Comparison of ENCODE assay signal across 14 cellular contexts in the genomic region with DNA sequence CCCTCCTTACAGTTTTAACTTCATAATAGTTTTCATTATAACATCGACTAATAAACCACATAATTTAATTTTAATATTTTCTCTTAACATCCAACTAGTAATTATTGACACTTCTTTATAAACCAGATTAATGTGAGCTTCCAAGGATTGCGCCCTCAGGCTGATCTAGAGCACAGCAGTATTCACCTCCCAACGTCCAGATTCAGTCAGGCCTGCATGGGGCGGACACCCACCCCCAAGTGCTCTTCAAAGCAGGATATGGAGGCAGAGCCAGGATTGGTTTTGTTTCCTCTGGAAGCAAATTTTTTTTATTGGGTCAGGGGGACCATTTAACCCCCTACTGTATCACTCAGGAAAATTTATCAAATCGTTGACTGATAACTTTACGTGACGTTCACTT.
"Had no signal": no experiment of that assay in that cellular context is flagged by ENCODE, and none has a peak within 500 bp of the region (broad histone marks: within the 10 kb centered on the region; RNA-seq: fewer than 3 reads in every experiment).

No MANE protein-coding gene starts in this region.

- H3K27ac ChIP-seq: coronary artery, neutrophil, right atrium auricular region had no signal

- H3K4me1 Mint-ChIP-seq: naive thymus-derived CD8-positive, alpha-beta T cell had no signal

- H3K9me3 ChIP-seq: heart left ventricle, mucosa of descending colon, neutrophil, right atrium auricular region had no signal

- DNase-seq: effector CD8-positive, alpha-beta T cell; heart left ventricle; hippocampal formation; left colon; mammary epithelial cell; mucosa of descending colon; naive thymus-derived CD8-positive, alpha-beta T cell; small intestine; stimulated activated CD4-positive, alpha-beta T cell treated with anti-CD3 and anti-CD28 coated beads, Interleukin-12 subunit alpha, Interleukin-12 subunit beta, amount 100 ng/mL, for 4 hours; stimulated activated naive CD4-positive, alpha-beta T cell treated with Interleukin-2 at 50 U/mL for 16 hours; trophoblast cell had no signal

- H3K27ac Mint-ChIP-seq: naive thymus-derived CD8-positive, alpha-beta T cell had no signal

- H3K9me3 Mint-ChIP-seq: naive thymus-derived CD8-positive, alpha-beta T cell had no signal

- H3K27me3 ChIP-seq: heart left ventricle, neutrophil, right atrium auricular region had no signal

- H3K4me3 Mint-ChIP-seq: naive thymus-derived CD8-positive, alpha-beta T cell had no signal

- H3K36me3 Mint-ChIP-seq: naive thymus-derived CD8-positive, alpha-beta T cell had no signal

- H3K36me3 ChIP-seq: neutrophil had no signal

- H3K4me3 ChIP-seq: coronary artery, mucosa of descending colon, right atrium auricular region had no signal

- ATAC-seq: left colon; mucosa of descending colon; naive thymus-derived CD8-positive, alpha-beta T cell had no signal
